In the genomic region with DNA sequence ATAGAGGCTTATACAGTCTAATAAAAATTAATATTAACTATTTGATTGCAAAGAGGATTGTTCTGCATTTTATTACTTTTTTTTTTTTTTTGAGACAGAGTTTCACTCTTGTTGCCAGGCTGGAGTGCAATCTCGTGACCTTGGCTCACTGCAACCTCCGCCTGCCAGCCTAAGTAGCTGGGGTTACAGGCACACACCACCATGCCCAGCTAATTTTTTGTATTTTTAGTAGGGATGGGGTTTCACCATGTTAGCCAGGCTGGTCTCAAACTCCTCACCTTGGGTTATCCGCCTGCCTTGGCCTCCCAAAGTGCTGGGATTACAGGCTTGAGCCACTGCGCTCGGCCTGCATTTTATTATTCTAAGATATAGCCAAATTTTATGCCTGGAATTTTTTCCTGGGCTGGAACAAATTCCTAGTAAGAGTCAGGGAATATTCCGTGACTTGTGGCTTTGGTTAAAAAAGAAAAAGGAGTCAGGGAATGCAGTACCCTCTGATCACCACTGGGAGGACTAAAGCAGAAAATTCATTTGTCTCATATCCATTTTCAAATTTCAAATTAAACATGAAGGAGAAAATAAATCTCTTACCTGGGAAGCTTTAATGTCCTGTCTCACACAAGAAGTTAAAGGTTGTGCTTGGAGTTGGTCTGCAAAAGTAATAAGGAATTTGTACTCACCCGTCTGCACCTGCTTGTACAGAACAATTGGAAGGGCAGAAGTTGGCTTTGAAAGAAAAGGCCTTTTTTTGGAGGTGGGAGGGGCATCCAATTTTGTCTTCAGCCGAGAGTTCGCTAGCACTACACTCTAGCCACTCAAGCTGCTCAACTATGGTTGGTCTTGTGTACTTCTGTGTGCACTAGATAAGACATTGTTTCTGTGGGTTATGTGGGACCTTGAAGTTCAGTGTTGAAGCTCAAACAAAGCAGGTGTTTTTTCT, we compare ENCODE assay signal across 7 cellular contexts. TPM values are rescaled to one million over a fixed set of nuclear protein-coding genes. Genes with fewer than 3 reads are reported as not detected.
DNase-seq lines count a peak whose midpoint lies in the region; ATAC-seq, FAIRE-seq and TF ChIP-seq lines count a peak whose summit lies in the region.

No MANE protein-coding gene starts in this region.

- H3K27me3 ChIP-seq in upper lobe of right lung = no peaks in the 10 kb centered on the region

- H3K27ac ChIP-seq in KOPT-K1 (ENCODE audit: low read depth, low read length, poor library complexity, severe bottlenecking) (peak overlapping the region; percentile 11), upper lobe of right lung (peak overlapping the region; percentile 61)

- TF ChIP-seq CTCF in astrocyte of the spinal cord (IDR thresholded peaks at IDR 0.05; ENCODE audit: low read depth, low read length) (peak; percentile 75), upper lobe of right lung (IDR thresholded peaks at IDR 0.05) (peak; percentile 92)

- ATAC-seq in upper lobe of right lung (peak; percentile 60), HG03571 (IDR thresholded peaks at IDR 0.05; ENCODE audit: unreplicated experiment) (no peak), GM21529 (IDR thresholded peaks at IDR 0.05; ENCODE audit: unreplicated experiment) (no peak)

- no peaks in the 10 kb centered on the region for H3K9me3 ChIP-seq in KOPT-K1 (ENCODE audit: insufficient read depth, low read length, poor library complexity, severe bottlenecking)
- no peaks in the 10 kb centered on the region for H3K9me3 ChIP-seq in upper lobe of right lung

- H3K4me1 ChIP-seq in upper lobe of right lung = peaks cover 89% of the 10 kb centered on the region

- in situ Hi-C loops in astrocyte of the spinal cord (cut with HindIII; ENCODE audit: low sequenced_read_pairs) = no loop called here

- DNase-seq in astrocyte of the spinal cord (ENCODE audit: low read depth, low spot score) (peak; percentile 50), kidney tubule cell (ENCODE audit: low spot score) (peak; percentile 49), upper lobe of right lung (no peak)

- intact Hi-C loops in upper lobe of right lung (cut with DNase I) = no loop called here

- peak; percentile 82 for FAIRE-seq in G401.6 (lab: Jason Lieb, UNC)

- no peak overlapping the region for H3K4me3 ChIP-seq in astrocyte of the spinal cord (ENCODE audit: low read depth, low read length)
- H3K4me3 ChIP-seq in upper lobe of right lung = peak overlapping the region; percentile 7

- H3K36me3 ChIP-seq in KOPT-K1 (ENCODE audit: insufficient read depth, low read length) (no peaks in the 10 kb centered on the region), upper lobe of right lung (no peaks in the 10 kb centered on the region)

RNA-seq across cellular contexts. Expression of gene MARK3, which starts 8.7 kb away (rescaled TPM):
- 105 TPM for total RNA-seq in upper lobe of right lung

RNA-seq across cellular contexts. Expression of gene EIF5, which starts 59.9 kb away (rescaled TPM):
- total RNA-seq in upper lobe of right lung = 245 TPM
